10 cellular contexts compared by ENCODE assay signal in genomic region chr6:168441434-168442391, GRCh38. TPM values are rescaled to one million over a fixed set of nuclear protein-coding genes. Genes with fewer than 3 reads are reported as not detected.
DNase-seq lines count a peak whose midpoint lies in the region; ATAC-seq and TF ChIP-seq lines count a peak whose summit lies in the region.
"Had no signal": no experiment of that assay in that cellular context is flagged by ENCODE, and none has a peak within 500 bp of the region (broad histone marks: within the 10 kb centered on the region; RNA-seq: fewer than 3 reads in every experiment).

No MANE protein-coding gene starts in this region.

- H3K27me3 ChIP-seq in GM23338 (ENCODE audit: insufficient read depth): peaks cover 53% of the 10 kb centered on the region
- peaks cover 15 to 42% (median 40%) of the 10 kb centered on the region in 3 donors for H3K27me3 ChIP-seq in skeletal muscle tissue (ENCODE audit: control insufficient read depth in 3 of 3, insufficient read depth in 3 of 3, low read length in 3 of 3)

- peaks cover 47% of the 10 kb centered on the region for H3K4me1 ChIP-seq in GM23338 (ENCODE audit: insufficient read depth)
- peaks cover 0 to 7% (median 6%) of the 10 kb centered on the region in 3 donors for H3K4me1 ChIP-seq in skeletal muscle tissue (ENCODE audit: control insufficient read depth in 3 of 3, insufficient read depth in 3 of 3, low read length in 3 of 3)

- DNase-seq in GM23338 (ENCODE audit: low spot score): peak; percentile 47
- no peak for DNase-seq in coronary artery (ENCODE audit: low spot score)
- peak; percentile 85 for DNase-seq in left kidney (ENCODE audit: low read depth, low spot score)
- DNase-seq in GOT3 (lab: John Stamatoyannopoulos, UW): no peak
- DNase-seq in NOMO-1 treated with dmso at 0.1 percent for 144 hours (lab: John Stamatoyannopoulos, UW; ENCODE audit: unreplicated experiment): no peak
- no peak for DNase-seq in T-helper 1 cell
- DNase-seq: midbrain had no signal

- peaks cover 48% of the 10 kb centered on the region for H3K4me1 Mint-ChIP-seq in GM23338

- H3K9me3 ChIP-seq in skeletal muscle tissue (ENCODE audit: control insufficient read depth in 3 of 3, low read length in 3 of 3): no peaks in the 10 kb centered on the region

- no peaks in the 10 kb centered on the region for H4K20me1 ChIP-seq in GM23338 (replicated peaks; ENCODE audit: insufficient read depth)

- H3K4me3 ChIP-seq in GM23338 (peak overlapping the region; percentile 68), coronary artery (peak overlapping the region; percentile 85), skeletal muscle tissue (ENCODE audit: low read length in 3 of 3) (peak overlapping the region; percentile 56 to 65 (median 64))

- peak overlapping the region; percentile 94 for H3K4me2 ChIP-seq in GM23338

- H3K79me2 ChIP-seq in GM23338 (replicated peaks; ENCODE audit: insufficient read depth): peaks cover 9% of the 10 kb centered on the region

- TF ChIP-seq CTCF in GM23338 (conservative IDR thresholded peaks at IDR 0.05; ENCODE audit: low read depth in 2 of 2): no peak
- TF ChIP-seq CTCF in coronary artery (IDR thresholded peaks at IDR 0.05): no peak

- H3K9ac ChIP-seq in skeletal muscle tissue (ENCODE audit: low read depth in 1 of 3, low read length in 3 of 3): peak overlapping the region in 1 of 3 donors; percentile 60

- no peak overlapping the region for H3K27ac ChIP-seq in GM23338 (ENCODE audit: low read depth)
- peak overlapping the region; percentile 47 to 82 for H3K27ac ChIP-seq in coronary artery
- H3K27ac ChIP-seq in skeletal muscle tissue (ENCODE audit: low read depth, low read length): no peak overlapping the region

- H3K9me3 Mint-ChIP-seq in GM23338: no peaks in the 10 kb centered on the region; the same call in 2 of the 3 replicates

- peaks cover 43% of the 10 kb centered on the region for H3K27me3 Mint-ChIP-seq in GM23338 (ENCODE audit: insufficient read depth, low read depth, poor library complexity)

- H3K36me3 Mint-ChIP-seq in GM23338 (ENCODE audit: low read depth): no peaks in the 10 kb centered on the region

- H3K27ac Mint-ChIP-seq in GM23338: no peak overlapping the region

- peak overlapping the region; percentile 63 for H3K4me3 Mint-ChIP-seq in GM23338

- ATAC-seq in GM23338: peak; percentile 62
- no peak for ATAC-seq in HG03196 (IDR thresholded peaks at IDR 0.05; ENCODE audit: unreplicated experiment)

- peak overlapping the region; percentile 93 for H2AFZ ChIP-seq in GM23338

- peaks cover under 1% of the 10 kb centered on the region; the same call in 1 of the 2 replicates for H3K9me2 ChIP-seq in GM23338 (ENCODE audit: insufficient read depth)

- H3K36me3 ChIP-seq in GM23338 (ENCODE audit: insufficient read depth) (no peaks in the 10 kb centered on the region; the same call in 1 of the 2 replicates), skeletal muscle tissue (ENCODE audit: control insufficient read depth in 3 of 3, insufficient read depth in 3 of 3, low read length in 3 of 3) (no peaks in the 10 kb centered on the region)

- H3F3A ChIP-seq in GM23338 (replicated peaks; ENCODE audit: low read depth): no peaks in the 10 kb centered on the region

TF ChIP-seq in GM23338, 12 proteins besides CTCF, POLR2A, EP300 and RAD21:
- TF ChIP-seq EZH2 (IDR thresholded peaks at IDR 0.05; ENCODE audit: low read depth, unreplicated experiment) (peak; percentile 61), ZNF462 (CRISPR knock-in tag; IDR thresholded peaks at IDR 0.05) (no peak)

RNA-seq across cellular contexts. Expression of gene SMOC2, which starts 0.7 kb away (rescaled TPM):
- 5.1 and 6.5 TPM in 2 replicates for total RNA-seq in GM23338 (2014; rRNA removed; shearing (Covaris generic))
- 3.5 and 4.3 TPM in 2 replicates for polyA plus RNA-seq in GM23338 (2016; fragmentation: Nextera tagmentation; extraction: Ambion mirVana)
- total RNA-seq in skeletal muscle tissue: 26.6 TPM
- total RNA-seq: NCI-H460 had no signal

Comparison
In these comparisons a context has a peak if more than half of its experiments do, and no peak if none do; other contexts are left out.
1. DNase-seq: peak in GM23338 (single experiment) and left kidney (single experiment); none in coronary artery (single experiment), GOT3 (single experiment), NOMO-1 treated with dmso at 0.1 percent for 144 hours (single experiment) and T-helper 1 cell (0 of 5).
2. H3K27ac ChIP-seq: peak in coronary artery (2 of 2); none in GM23338 (single experiment) and skeletal muscle tissue (single experiment).
3. Peak in every context shown above with its lines, with median percentiles within 50 percentile points of each other: H3K4me3 ChIP-seq.